In the genomic region with DNA sequence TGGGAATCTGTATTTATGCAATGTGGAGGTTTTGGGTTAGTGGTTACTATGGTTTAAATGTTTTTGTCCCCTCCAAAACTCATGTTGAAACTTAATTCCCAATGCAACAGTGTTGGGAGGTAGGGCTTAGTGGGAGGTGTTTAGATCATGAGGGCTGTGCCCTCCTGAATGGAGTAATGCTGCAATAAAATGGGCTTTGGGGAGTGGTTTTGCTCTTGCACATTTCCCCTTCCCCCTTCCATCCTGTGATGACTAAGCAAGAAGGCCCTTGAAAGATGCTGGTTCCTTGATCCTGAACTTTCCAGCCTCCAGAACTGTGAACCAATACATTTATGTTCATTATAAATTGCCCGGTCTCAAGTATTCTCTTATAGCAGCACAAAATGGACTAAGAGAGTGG, we compare ENCODE assay signal across 15 cellular contexts. TPM values are rescaled to one million over a fixed set of nuclear protein-coding genes. Genes with fewer than 3 reads are reported as not detected.
DNase-seq lines count a peak whose midpoint lies in the region; ATAC-seq and TF ChIP-seq lines count a peak whose summit lies in the region.
"Had no signal": no experiment of that assay in that cellular context is flagged by ENCODE, and none has a peak within 500 bp of the region (broad histone marks: within the 10 kb centered on the region; RNA-seq: fewer than 3 reads in every experiment).

No MANE protein-coding gene starts in this region.

- RAD21 ChIA-PET in HCT116 (lab: Charles Lee; ENCODE audit: low non-redundant PET in 1 of 2, low total read pairs in 2 of 2, uncharacterized antibody in 2 of 2, unreplicated experiment in 2 of 2) = no interaction called here

- no peak for TF ChIP-seq POLR2A in HCT116 (IDR thresholded peaks at IDR 0.05; ENCODE audit: borderline replicate concordance, extremely low read depth, insufficient read depth, insufficient read length)

- H3K4me1 ChIP-seq in HCT116 (ENCODE audit: control insufficient read depth in 1 of 2, insufficient read depth in 2 of 2, low read length in 2 of 2) = peaks cover 9 to 15% of the 10 kb centered on the region in 2 experiments
- H3K4me1 ChIP-seq in OCI-LY3 (ENCODE audit: low read length) = peaks cover 16% of the 10 kb centered on the region
- H3K4me1 ChIP-seq: foreskin keratinocyte had no signal

- intact Hi-C loops in HCT116 (cut with micrococcal nuclease) = no loop called here

- H3K27me3 ChIP-seq in HCT116 (ENCODE audit: insufficient read depth, low read length) (no peaks in the 10 kb centered on the region), OCI-LY3 (ENCODE audit: low read depth, low read length) (no peaks in the 10 kb centered on the region)
- H3K27me3 ChIP-seq: cardiac muscle cell, foreskin keratinocyte had no signal

- ATAC-seq in HCT116 (peak; percentile 78), GM19463 (IDR thresholded peaks at IDR 0.05; ENCODE audit: unreplicated experiment) (no peak), GM21360 (IDR thresholded peaks at IDR 0.05; ENCODE audit: unreplicated experiment) (no peak)
- no peak for ATAC-seq in stimulated activated naive CD8-positive, alpha-beta T cell treated with anti-CD3 and anti-CD28 coated beads, Interleukin-15, Interleukin-2, amounts not matched to agents 100 U/mL and 50 U/mL, for 24 hours
- ATAC-seq: foreskin keratinocyte, right cardiac atrium had no signal

- H3K9me3 ChIP-seq in HCT116 (ENCODE audit: control insufficient read depth in 1 of 2, insufficient read depth in 1 of 2, low read depth in 1 of 2, low read length in 2 of 2) (no peaks in the 10 kb centered on the region), OCI-LY3 (ENCODE audit: insufficient read depth, low read length) (no peaks in the 10 kb centered on the region)

- H3K9me2 ChIP-seq in HCT116 (ENCODE audit: insufficient read depth) = no peaks in the 10 kb centered on the region

- H3K4me3 ChIP-seq in HCT116 (replicated peaks in 1 of 2; ENCODE audit: low read depth in 1 of 2, low read length in 2 of 2) = no peak overlapping the region
- H3K4me3 ChIP-seq in OCI-LY3 (ENCODE audit: low read length) = peak overlapping the region; percentile 18
- H3K4me3 ChIP-seq: cardiac muscle cell had no signal

- DNase-seq in ACHN (peak; percentile 77), HCT116 (ENCODE audit: low read depth, low spot score) (no peak), fibroblast of gingiva (ENCODE audit: low read depth) (peak; percentile 58), NCI-H128 (lab: John Stamatoyannopoulos, UW; ENCODE audit: unreplicated experiment) (no peak)
- DNase-seq in stimulated activated naive CD8-positive, alpha-beta T cell treated with anti-CD3 and anti-CD28 coated beads, Interleukin-15, Interleukin-2, amounts not matched to agents 100 U/mL and 50 U/mL, for 24 hours = no peak
- DNase-seq: CD8-positive, alpha-beta memory T cell; H7; NCI-H2081; right cardiac atrium; T-helper 1 cell had no signal

- no peak for TF ChIP-seq RAD21 in HCT116 (IDR thresholded peaks at IDR 0.05; ENCODE audit: low read depth)

- POLR2A ChIA-PET in HCT116 (lab: Charles Lee) = no interaction called here

- H3K79me2 ChIP-seq in HCT116 (ENCODE audit: insufficient read depth, low read length) = no peaks in the 10 kb centered on the region
- no peaks in the 10 kb centered on the region for H3K79me2 ChIP-seq in OCI-LY3 (ENCODE audit: low read length)

- in situ Hi-C loops in ACHN (cut with HindIII; ENCODE audit: low pct_ligation_motif_present, low pct_unique_long_range_greater_than_20kb, low sequenced_read_pairs) = no loop called here

- no TSS peak for BruUV-seq in HCT116 (replicated peaks; lab: Mats Ljungman, UMichigan)

- H4K20me1 ChIP-seq in HCT116 (ENCODE audit: insufficient read depth) = no peaks in the 10 kb centered on the region
- no peaks in the 10 kb centered on the region for H4K20me1 ChIP-seq in OCI-LY3 (ENCODE audit: insufficient read depth, low read length)

- H3K36me3 ChIP-seq in HCT116 (ENCODE audit: control insufficient read depth in 1 of 2, insufficient read depth in 2 of 2, low read length in 2 of 2) (no peaks in the 10 kb centered on the region), OCI-LY3 (replicated peaks; ENCODE audit: low read depth, low read length) (no peaks in the 10 kb centered on the region)
- H3K36me3 ChIP-seq: cardiac muscle cell had no signal

- CTCF ChIA-PET in HCT116 (lab: Charles Lee) = no interaction called here

- TF ChIP-seq CTCF in HCT116 (IDR thresholded peaks at IDR 0.05 in 2 of 3, conservative IDR thresholded peaks at IDR 0.05 in 1 of 3; ENCODE audit: borderline replicate concordance in 1 of 3, insufficient read depth in 1 of 3, low read depth in 2 of 3, low read length in 2 of 3) (no peak), OCI-LY3 (IDR thresholded peaks at IDR 0.05; ENCODE audit: low read depth, low read length) (no peak)

- no peak overlapping the region for H3K27ac ChIP-seq in HCT116 (ENCODE audit: low read depth, low read length)
- H3K27ac ChIP-seq in OCI-LY3 (ENCODE audit: low read length) = no peak overlapping the region
- H3K27ac ChIP-seq: cardiac muscle cell, foreskin keratinocyte had no signal

- peak overlapping the region; percentile 50 for H3K4me2 ChIP-seq in HCT116 (ENCODE audit: low read length)
- H3K4me2 ChIP-seq in OCI-LY3 (ENCODE audit: low read length) = peak overlapping the region; percentile 60

- H2AFZ ChIP-seq in HCT116 (ENCODE audit: low read depth, low read length, poor library complexity, severe bottlenecking) (peak overlapping the region; percentile 32), OCI-LY3 (ENCODE audit: low read depth, low read length) (peak overlapping the region; percentile 63; the same call in 1 of the 2 replicates)

- H3K9ac ChIP-seq in HCT116 (ENCODE audit: low read length) = no peak overlapping the region
- H3K9ac ChIP-seq in OCI-LY3 (ENCODE audit: low read length) = no peak overlapping the region; the same call in 1 of the 2 replicates

TF ChIP-seq in HCT116, 20 proteins besides CTCF, POLR2A, EP300 and RAD21 (continues in another document):
- TF ChIP-seq JUND (IDR thresholded peaks at IDR 0.05) = no peak
- no peak for TF ChIP-seq POLR2AphosphoS5 (IDR thresholded peaks at IDR 0.05; ENCODE audit: low read depth, low read length)
- TF ChIP-seq, protein P1, sequence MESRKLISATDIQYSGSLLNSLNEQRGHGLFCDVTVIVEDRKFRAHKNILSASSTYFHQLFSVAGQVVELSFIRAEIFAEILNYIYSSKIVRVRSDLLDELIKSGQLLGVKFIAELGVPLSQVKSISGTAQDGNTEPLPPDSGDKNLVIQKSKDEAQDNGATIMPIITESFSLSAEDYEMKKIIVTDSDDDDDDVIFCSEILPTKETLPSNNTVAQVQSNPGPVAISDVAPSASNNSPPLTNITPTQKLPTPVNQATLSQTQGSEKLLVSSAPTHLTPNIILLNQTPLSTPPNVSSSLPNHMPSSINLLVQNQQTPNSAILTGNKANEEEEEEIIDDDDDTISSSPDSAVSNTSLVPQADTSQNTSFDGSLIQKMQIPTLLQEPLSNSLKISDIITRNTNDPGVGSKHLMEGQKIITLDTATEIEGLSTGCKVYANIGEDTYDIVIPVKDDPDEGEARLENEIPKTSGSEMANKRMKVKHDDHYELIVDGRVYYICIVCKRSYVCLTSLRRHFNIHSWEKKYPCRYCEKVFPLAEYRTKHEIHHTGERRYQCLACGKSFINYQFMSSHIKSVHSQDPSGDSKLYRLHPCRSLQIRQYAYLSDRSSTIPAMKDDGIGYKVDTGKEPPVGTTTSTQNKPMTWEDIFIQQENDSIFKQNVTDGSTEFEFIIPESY (IDR thresholded peaks at IDR 0.05; ENCODE audit: extremely low read depth, insufficient replicate concordance, low read length) = no peak
- TF ChIP-seq, protein P2, sequence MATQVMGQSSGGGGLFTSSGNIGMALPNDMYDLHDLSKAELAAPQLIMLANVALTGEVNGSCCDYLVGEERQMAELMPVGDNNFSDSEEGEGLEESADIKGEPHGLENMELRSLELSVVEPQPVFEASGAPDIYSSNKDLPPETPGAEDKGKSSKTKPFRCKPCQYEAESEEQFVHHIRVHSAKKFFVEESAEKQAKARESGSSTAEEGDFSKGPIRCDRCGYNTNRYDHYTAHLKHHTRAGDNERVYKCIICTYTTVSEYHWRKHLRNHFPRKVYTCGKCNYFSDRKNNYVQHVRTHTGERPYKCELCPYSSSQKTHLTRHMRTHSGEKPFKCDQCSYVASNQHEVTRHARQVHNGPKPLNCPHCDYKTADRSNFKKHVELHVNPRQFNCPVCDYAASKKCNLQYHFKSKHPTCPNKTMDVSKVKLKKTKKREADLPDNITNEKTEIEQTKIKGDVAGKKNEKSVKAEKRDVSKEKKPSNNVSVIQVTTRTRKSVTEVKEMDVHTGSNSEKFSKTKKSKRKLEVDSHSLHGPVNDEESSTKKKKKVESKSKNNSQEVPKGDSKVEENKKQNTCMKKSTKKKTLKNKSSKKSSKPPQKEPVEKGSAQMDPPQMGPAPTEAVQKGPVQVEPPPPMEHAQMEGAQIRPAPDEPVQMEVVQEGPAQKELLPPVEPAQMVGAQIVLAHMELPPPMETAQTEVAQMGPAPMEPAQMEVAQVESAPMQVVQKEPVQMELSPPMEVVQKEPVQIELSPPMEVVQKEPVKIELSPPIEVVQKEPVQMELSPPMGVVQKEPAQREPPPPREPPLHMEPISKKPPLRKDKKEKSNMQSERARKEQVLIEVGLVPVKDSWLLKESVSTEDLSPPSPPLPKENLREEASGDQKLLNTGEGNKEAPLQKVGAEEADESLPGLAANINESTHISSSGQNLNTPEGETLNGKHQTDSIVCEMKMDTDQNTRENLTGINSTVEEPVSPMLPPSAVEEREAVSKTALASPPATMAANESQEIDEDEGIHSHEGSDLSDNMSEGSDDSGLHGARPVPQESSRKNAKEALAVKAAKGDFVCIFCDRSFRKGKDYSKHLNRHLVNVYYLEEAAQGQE (IDR thresholded peaks at IDR 0.05; ENCODE audit: low read depth) = no peak
- TF ChIP-seq SIN3A (IDR thresholded peaks at IDR 0.05; ENCODE audit: low read depth) = no peak
- TF ChIP-seq ELF1 (IDR thresholded peaks at IDR 0.05; ENCODE audit: borderline replicate concordance, low read depth) = no peak
- TF ChIP-seq CEBPB (IDR thresholded peaks at IDR 0.05; ENCODE audit: low read depth) = no peak
- TF ChIP-seq EZH2 (IDR thresholded peaks at IDR 0.05) = no peak
- TF ChIP-seq SP1 (IDR thresholded peaks at IDR 0.05; ENCODE audit: low read depth) = no peak
- no peak for TF ChIP-seq EGR1 (IDR thresholded peaks at IDR 0.05; ENCODE audit: low read depth)
- no peak for TF ChIP-seq EZH2phosphoT487 (IDR thresholded peaks at IDR 0.05; ENCODE audit: borderline replicate concordance)
- no peak for TF ChIP-seq YY1 (IDR thresholded peaks at IDR 0.05; ENCODE audit: extremely low read depth, insufficient replicate concordance, low read depth, low read length)
- no peak for TF ChIP-seq ZFX (IDR thresholded peaks at IDR 0.05)
- TF ChIP-seq ZNF274 (IDR thresholded peaks at IDR 0.05; ENCODE audit: low read depth, low read length) = no peak

RNA-seq across cellular contexts. Expression of gene RFC4, which starts 9.2 kb away (rescaled TPM):
- total RNA-seq in HCT116 (2021; ENCODE audit: unreplicated experiment) = 86.2 TPM
- polyA plus RNA-seq in HCT116 (2012) = 41.6 and 55.6 TPM in 2 replicates

RNA-seq across cellular contexts. Expression of gene ADIPOQ, which starts 27.0 kb away (rescaled TPM):
- total RNA-seq in HCT116 (2021; ENCODE audit: unreplicated experiment) = not detected
- polyA plus RNA-seq in HCT116 (2012) = not detected in 2 replicates
- total RNA-seq: cardiac muscle cell; CD8-positive, alpha-beta memory T cell; foreskin keratinocyte; H7 had no signal
- polyA plus RNA-seq: cardiac muscle cell; CD8-positive, alpha-beta memory T cell; foreskin keratinocyte had no signal

RNA-seq across cellular contexts. Expression of gene EIF4A2, which starts 32.1 kb away (rescaled TPM):
- 398 TPM for total RNA-seq in HCT116 (2021; ENCODE audit: unreplicated experiment)
- polyA plus RNA-seq in HCT116 (2012) = 347 and 396 TPM in 2 replicates

Comparison
In these comparisons a context has a peak if more than half of its experiments do, and no peak if none do; other contexts are left out.
1. DNase-seq: peak in ACHN (single experiment) and fibroblast of gingiva (single experiment); none in HCT116 (single experiment), stimulated activated naive CD8-positive, alpha-beta T cell treated with anti-CD3 and anti-CD28 coated beads, Interleukin-15, Interleukin-2, amounts not matched to agents 100 U/mL and 50 U/mL, for 24 hours (single experiment) and NCI-H128 (single experiment).